8 cellular contexts compared by ENCODE assay signal in the genomic region with DNA sequence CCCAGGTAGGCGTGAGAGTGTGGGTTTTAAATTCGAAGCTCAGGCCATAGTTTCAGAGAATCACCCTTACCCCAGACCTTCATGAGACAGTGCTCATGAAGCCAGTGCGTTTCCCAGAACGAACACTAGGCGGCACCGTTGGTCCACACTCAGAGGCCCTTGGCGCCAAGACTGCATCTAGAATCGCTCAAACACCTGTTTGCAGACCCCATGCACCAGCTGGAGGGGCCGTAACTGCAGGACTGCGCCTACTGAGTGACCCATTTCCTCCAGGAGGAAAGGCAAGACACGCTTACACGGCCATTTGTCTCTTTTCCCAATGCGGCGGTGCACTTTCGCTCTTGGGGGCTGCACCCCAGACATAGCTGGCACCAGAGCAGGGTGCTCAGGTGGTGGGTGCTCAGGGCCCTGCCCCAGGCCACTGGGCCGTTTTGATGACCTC. TPM values are rescaled to one million over a fixed set of nuclear protein-coding genes. Genes with fewer than 3 reads are reported as not detected.
DNase-seq lines count a peak whose midpoint lies in the region; ATAC-seq, FAIRE-seq and TF ChIP-seq lines count a peak whose summit lies in the region.

No MANE protein-coding gene starts in this region.

- no peak overlapping the region for H3K4me3 Mint-ChIP-seq in MCF 10A (ENCODE audit: unreplicated experiment)

- no peaks in the 10 kb centered on the region for H3K36me3 Mint-ChIP-seq in MCF 10A (ENCODE audit: insufficient read depth, unreplicated experiment)

- no peak overlapping the region for H3K27ac Mint-ChIP-seq in MCF 10A (ENCODE audit: low read depth, unreplicated experiment)

- peaks cover 0 to 2% of the 10 kb centered on the region in 2 donors for H3K4me1 ChIP-seq in kidney (ENCODE audit: control insufficient read depth in 1 of 2, insufficient read depth in 1 of 2, low read depth in 1 of 2, low read length in 2 of 2)

- no peaks in the 10 kb centered on the region for H3K4me1 Mint-ChIP-seq in MCF 10A (ENCODE audit: insufficient read depth, unreplicated experiment)

- H3K27ac ChIP-seq in VCaP (no peak overlapping the region), kidney (ENCODE audit: low read depth in 2 of 2, low read length in 2 of 2) (no peak overlapping the region)

- CTCF ChIA-PET in MCF 10A (lab: Yijun Ruan, JAX) = interaction anchor here (0.6 to 3.8 kb wide), 50 partner anchors 8 to 754 kb away, joined by 3 to 56 read pairs (median 4); no protein-coding TSS in a partner anchor

- BruUV-seq in MCF 10A (replicated peaks; lab: Mats Ljungman, UMichigan) = no TSS peak

- peaks cover 19% of the 10 kb centered on the region for H3K36me3 ChIP-seq in GM06990 (ENCODE audit: control insufficient read depth, insufficient read depth, low read length)
- H3K36me3 ChIP-seq in kidney (ENCODE audit: control insufficient read depth in 1 of 2, insufficient read depth in 2 of 2, low read length in 2 of 2) = peaks cover 0 to 3% of the 10 kb centered on the region in 2 donors

- peaks cover 23% of the 10 kb centered on the region for H3K27me3 Mint-ChIP-seq in MCF 10A (ENCODE audit: insufficient read depth, unreplicated experiment)

- H3K9me3 ChIP-seq in kidney (ENCODE audit: control insufficient read depth in 1 of 2, low read length in 2 of 2) = no peaks in the 10 kb centered on the region

- TF ChIP-seq CTCF in GM06990 (IDR thresholded peaks at IDR 0.05; ENCODE audit: insufficient read depth, low read length, poor library complexity, severe bottlenecking) = peak; percentile 97
- peak; percentile 88 for TF ChIP-seq CTCF in VCaP (conservative IDR thresholded peaks at IDR 0.05)
- TF ChIP-seq CTCF in MCF 10A (IDR thresholded peaks at IDR 0.05; ENCODE audit: unreplicated experiment) = peak; percentile 97
- peak; percentile 91 for TF ChIP-seq CTCF in kidney (IDR thresholded peaks at IDR 0.05; ENCODE audit: borderline replicate concordance, extremely low read depth, insufficient read depth)

- ATAC-seq in HG02642 (IDR thresholded peaks at IDR 0.05; ENCODE audit: poor library complexity, unreplicated experiment) = peak; percentile 76
- no peak for ATAC-seq in GM18520 (IDR thresholded peaks at IDR 0.05; ENCODE audit: unreplicated experiment)

- H3K27me3 ChIP-seq in GM06990 (replicated peaks; ENCODE audit: control insufficient read depth, insufficient read depth, low read length) = no peaks in the 10 kb centered on the region

- DNase-seq in GM06990 (ENCODE audit: extremely low read depth, insufficient read length) (no peak), NCI-H2171 (lab: John Stamatoyannopoulos, UW) (peak; percentile 59), MCF 10A (ENCODE audit: unreplicated experiment) (peak; percentile 73), kidney (peak; percentile 86)
- DNase-seq in stimulated activated CD4-positive, alpha-beta T cell treated with anti-CD3 and anti-CD28 coated beads, Interleukin-1b, Interleukin-23, amount 100 ng/mL, for 48 hours = peak; percentile 81

- FAIRE-seq in kidney (lab: Jason Lieb, UNC) = no peak

- no peaks in the 10 kb centered on the region for H3K9me3 Mint-ChIP-seq in MCF 10A (ENCODE audit: unreplicated experiment)

- POLR2A ChIA-PET in MCF 10A (lab: Yijun Ruan, JAX) = interaction anchor here (1.4 kb wide), 1 partner anchor 73 kb away, joined by 4 read pairs; no protein-coding TSS in a partner anchor

- no peak overlapping the region for H3K9ac ChIP-seq in kidney (ENCODE audit: low read length in 2 of 2)

- H3K4me3 ChIP-seq in GM06990 (replicated peaks; ENCODE audit: low read depth, low read length) (no peak overlapping the region), kidney (ENCODE audit: low read length in 2 of 2) (no peak overlapping the region)

- intact Hi-C loops in MCF 10A (cut with micrococcal nuclease) (loop anchor here (1.0 kb wide), 6 partner anchors 73 to 429 kb away; partner anchors contain the start of gene KATNB1), kidney (cut with DNase I) (loop anchor here (10.0 kb wide), 1 partner anchor 428 kb away; the partner anchor contains the start of genes USB1 and ZNF319)

RNA-seq across cellular contexts. Expression of gene ADGRG5, which starts 34.0 kb away (rescaled TPM):
- not detected in 2 replicates for total RNA-seq in MCF 10A (2022)
- 2.2 TPM for total RNA-seq in kidney
- 0.15 TPM for polyA plus RNA-seq in kidney (ENCODE audit: insufficient read depth, low read depth, low replicate concordance)

RNA-seq across cellular contexts. Expression of gene CCDC102A, which starts 40.1 kb away (rescaled TPM):
- total RNA-seq in MCF 10A (2022) = 3.8 and 4.1 TPM in 2 replicates
- 11.9 TPM for total RNA-seq in kidney
- 5.7 TPM for polyA plus RNA-seq in kidney (ENCODE audit: insufficient read depth, low read depth, low replicate concordance)

RNA-seq across cellular contexts. Expression of gene ADGRG1, which starts 52.0 kb away (rescaled TPM):
- total RNA-seq in MCF 10A (2022) (10.1 and 10.2 TPM in 2 replicates), kidney (351 TPM)
- polyA plus RNA-seq in kidney (ENCODE audit: insufficient read depth, low read depth, low replicate concordance) = 188 TPM

Comparison
In these comparisons a context has a peak if more than half of its experiments do, and no peak if none do; other contexts are left out.
1. RNA of gene ADGRG1, which starts 52.0 kb away (total RNA-seq): 351 TPM in kidney (single experiment); 10.1 to 10.2 TPM in MCF 10A; every median in the first group is over 10 times any median in the second.
2. Peak in every context shown above with its lines, with median percentiles within 50 percentile points of each other: CTCF ChIP-seq.